16 cellular contexts compared by ENCODE assay signal in the genomic region with DNA sequence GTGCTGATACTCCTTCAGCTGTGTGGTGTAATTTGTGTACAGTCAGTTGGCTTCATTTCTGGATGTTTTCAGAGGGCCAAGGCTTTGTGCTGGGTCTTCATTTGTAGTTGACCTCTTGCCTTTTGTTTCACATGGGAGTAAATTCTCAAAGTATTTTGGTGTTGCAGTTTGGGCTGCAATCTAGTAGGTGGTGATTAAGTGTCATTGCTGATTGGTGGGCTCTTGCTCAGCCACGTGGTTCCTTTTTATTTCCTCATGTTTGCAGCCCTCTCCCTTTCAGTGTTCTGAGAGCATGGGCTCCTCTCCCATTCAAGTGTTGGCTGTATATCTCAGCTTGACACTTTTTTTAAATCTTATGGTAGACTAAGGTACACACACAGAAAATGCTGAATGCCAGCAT.
DNase-seq lines count a peak whose midpoint lies in the region; ATAC-seq, FAIRE-seq and TF ChIP-seq lines count a peak whose summit lies in the region.
"Had no signal": no experiment of that assay in that cellular context is flagged by ENCODE, and none has a peak within 500 bp of the region (broad histone marks: within the 10 kb centered on the region; RNA-seq: fewer than 3 reads in every experiment).

No MANE protein-coding gene starts in this region.

- no peak overlapping the region for H2BK12ac ChIP-seq in H1 (ENCODE audit: low read depth, low read length)

- DNase-seq in ELR (ENCODE audit: low read depth) (peak; percentile 56), NAMALWA (ENCODE audit: low spot score) (peak; percentile 66), H1 (ENCODE audit: low read depth in 1 of 2, low spot score in 2 of 2) (no peak), neural progenitor cell (ENCODE audit: low spot score) (no peak), NK-92 (lab: John Stamatoyannopoulos, UW; ENCODE audit: unreplicated experiment) (no peak)
- no peak for DNase-seq in activated CD4-positive, alpha-beta memory T cell treated with anti-CD3 and anti-CD28 coated beads for 36 hours
- DNase-seq: activated CD8-positive, alpha-beta memory T cell treated with anti-CD3 and anti-CD28 coated beads, Interleukin-2, amount 50 U/mL, for 48 hours; activated naive CD8-positive, alpha-beta T cell treated with anti-CD3 and anti-CD28 coated beads, Interleukin-2, amount 50 U/mL, for 24 hours; DMS153; H7; left lung; NCI-H2171; RPMI8226; tibial artery had no signal

- no peak overlapping the region for H4K8ac ChIP-seq in H1 (ENCODE audit: extremely low read depth, insufficient read depth, low read length)

- H3K36me3 Mint-ChIP-seq in neural progenitor cell: no peaks in the 10 kb centered on the region
- peaks cover 2% of the 10 kb centered on the region for H3K36me3 Mint-ChIP-seq in activated CD4-positive, alpha-beta memory T cell treated with anti-CD3 and anti-CD28 coated beads for 36 hours

- H3K79me2 ChIP-seq in H1 (ENCODE audit: control insufficient read depth in 1 of 2, insufficient read depth in 2 of 2, low read length in 2 of 2) (peaks cover 0 to 80% of the 10 kb centered on the region in 2 experiments; a peak in 2 of 4 replicates), neural progenitor cell (ENCODE audit: low read depth) (no peaks in the 10 kb centered on the region)

- CTCF ChIA-PET in H1 (lab: Charles Lee; ENCODE audit: partially characterized antibody): interaction anchor here (0.6 to 1.9 kb wide), 2 partner anchors 11 to 31 kb away, joined by 3 to 5 read pairs; no protein-coding TSS in a partner anchor
- CTCF ChIA-PET in activated CD4-positive, alpha-beta memory T cell treated with anti-CD3 and anti-CD28 coated beads for 36 hours (lab: Charles Lee): no interaction called here

- peak; percentile 19 for FAIRE-seq in H1 (lab: Jason Lieb, UNC)
- FAIRE-seq: GM12892 had no signal

- intact Hi-C loops in activated CD4-positive, alpha-beta memory T cell treated with anti-CD3 and anti-CD28 coated beads for 36 hours (cut with micrococcal nuclease): loop anchor here (5.0 to 10.0 kb wide), 2 partner anchors 87 to 495 kb away; no protein-coding TSS in a partner anchor

- no peak overlapping the region for H2AFZ ChIP-seq in H1 (ENCODE audit: low read length)
- no peak overlapping the region for H2AFZ ChIP-seq in neural progenitor cell (replicated peaks)

- peak in 1 of 2 experiments; percentile 18; a peak in 1 of 4 replicates for TF ChIP-seq RAD21 in H1 (IDR thresholded peaks at IDR 0.05 in 1 of 2, conservative IDR thresholded peaks at IDR 0.05 in 1 of 2; ENCODE audit: low read depth in 2 of 2, low read length in 2 of 2)

- no peaks in the 10 kb centered on the region for H3K27me3 Mint-ChIP-seq in neural progenitor cell (ENCODE audit: insufficient read depth, low read depth)
- peaks cover 12% of the 10 kb centered on the region for H3K27me3 Mint-ChIP-seq in activated CD4-positive, alpha-beta memory T cell treated with anti-CD3 and anti-CD28 coated beads for 36 hours

- no peaks in the 10 kb centered on the region; the same call in 1 of the 2 replicates for H3K79me1 ChIP-seq in H1 (ENCODE audit: low read depth, low read length)

- H3K9ac ChIP-seq in H1 (replicated peaks in 1 of 4; ENCODE audit: extremely low read depth in 1 of 4, low read depth in 3 of 4, low read length in 3 of 4): no peak overlapping the region; a peak in 1 of 7 replicates
- no peak overlapping the region for H3K9ac ChIP-seq in neural progenitor cell

- POLR2A ChIA-PET in H1 (lab: Charles Lee; ENCODE audit: partially characterized antibody): no interaction called here
- POLR2A ChIA-PET in activated CD4-positive, alpha-beta memory T cell treated with anti-CD3 and anti-CD28 coated beads for 36 hours (lab: Charles Lee): no interaction called here

- no peak overlapping the region for H3K23ac ChIP-seq in H1 (ENCODE audit: insufficient read length)

- H3K4me1 Mint-ChIP-seq in neural progenitor cell: no peaks in the 10 kb centered on the region
- peaks cover 4% of the 10 kb centered on the region for H3K4me1 Mint-ChIP-seq in activated CD4-positive, alpha-beta memory T cell treated with anti-CD3 and anti-CD28 coated beads for 36 hours (ENCODE audit: low read depth)

- no peak for ATAC-seq in HG03354 (IDR thresholded peaks at IDR 0.05; ENCODE audit: poor library complexity, severe bottlenecking, unreplicated experiment)
- ATAC-seq: activated naive CD8-positive, alpha-beta T cell treated with anti-CD3 and anti-CD28 coated beads, Interleukin-2, amount 50 U/mL, for 24 hours; left lung had no signal

- peaks cover 17% of the 10 kb centered on the region for H3K9me3 Mint-ChIP-seq in neural progenitor cell
- H3K9me3 Mint-ChIP-seq in activated CD4-positive, alpha-beta memory T cell treated with anti-CD3 and anti-CD28 coated beads for 36 hours: peaks cover 18% of the 10 kb centered on the region

- no peaks in the 10 kb centered on the region for H3K23me2 ChIP-seq in H1 (ENCODE audit: low read depth, low read length)

- no peak overlapping the region for H3K4ac ChIP-seq in H1 (replicated peaks; ENCODE audit: insufficient read length, low read depth, low read length)

- no peak for TF ChIP-seq POLR2A in H1 (IDR thresholded peaks at IDR 0.05; ENCODE audit: control extremely low read depth in 1 of 2, low read depth in 2 of 2, low read length in 2 of 2)

- no peak overlapping the region for H2BK20ac ChIP-seq in H1 (ENCODE audit: low read length)

- no peak overlapping the region for H3K18ac ChIP-seq in H1 (ENCODE audit: extremely low read depth, low read length)

- H3K56ac ChIP-seq in H1 (replicated peaks; ENCODE audit: insufficient read length, low read depth, low read length): no peak overlapping the region

- H3K14ac ChIP-seq in H1 (ENCODE audit: insufficient read length): no peak overlapping the region

- no peak overlapping the region for H2BK120ac ChIP-seq in H1 (replicated peaks; ENCODE audit: low read depth, low read length)

- H3K9me3 ChIP-seq in H1 (ENCODE audit: insufficient read depth in 2 of 2, low read depth in 1 of 2, low read length in 1 of 2) (peaks cover 18 to 30% of the 10 kb centered on the region in 2 experiments), neural progenitor cell (ENCODE audit: low read depth) (peaks cover 8% of the 10 kb centered on the region)

- no peak overlapping the region for H4K91ac ChIP-seq in H1 (replicated peaks; ENCODE audit: insufficient read length, low read length)

- H3K27me3 ChIP-seq in H1 (replicated peaks in 1 of 4; ENCODE audit: control insufficient read depth in 3 of 4, extremely low read depth in 1 of 4, insufficient read depth in 3 of 4, low read length in 3 of 4) (no peaks in the 10 kb centered on the region), neural progenitor cell (no peaks in the 10 kb centered on the region)
- H3K27me3 ChIP-seq: left lung, tibial artery had no signal

- H4K20me1 ChIP-seq in H1 (replicated peaks in 1 of 2; ENCODE audit: control insufficient read depth in 1 of 2, insufficient read depth in 2 of 2, low read length in 2 of 2): peaks cover 0 to 2% of the 10 kb centered on the region in 2 experiments
- H4K20me1 ChIP-seq in neural progenitor cell (ENCODE audit: low read depth): no peaks in the 10 kb centered on the region

- H3K4me3 Mint-ChIP-seq in neural progenitor cell: no peak overlapping the region
- H3K4me3 Mint-ChIP-seq in activated CD4-positive, alpha-beta memory T cell treated with anti-CD3 and anti-CD28 coated beads for 36 hours: no peak overlapping the region
- H3K4me3 Mint-ChIP-seq: activated naive CD8-positive, alpha-beta T cell treated with anti-CD3 and anti-CD28 coated beads, Interleukin-2, amount 50 U/mL, for 24 hours had no signal

- H3K4me1 ChIP-seq in H1 (replicated peaks in 1 of 4; ENCODE audit: control insufficient read depth in 3 of 4, insufficient read depth in 4 of 4, low read length in 3 of 4) (peaks cover 0 to 4% (median under 1%) of the 10 kb centered on the region in 4 experiments; a peak in 4 of 7 replicates), neural progenitor cell (no peaks in the 10 kb centered on the region)
- H3K4me1 ChIP-seq: left lung, tibial artery had no signal

- no peak overlapping the region for H2AK5ac ChIP-seq in H1 (ENCODE audit: low read depth, low read length)

- no peak for TF ChIP-seq EP300 in H1 (IDR thresholded peaks at IDR 0.05; ENCODE audit: borderline replicate concordance in 1 of 2, low read depth in 2 of 2, low read length in 2 of 2)

- H3K36me3 ChIP-seq in H1 (ENCODE audit: control insufficient read depth in 2 of 4, insufficient read depth in 4 of 4, low read length in 3 of 4) (peaks cover 0 to 16% (median 4%) of the 10 kb centered on the region in 4 experiments; a peak in 3 of 8 replicates), neural progenitor cell (no peaks in the 10 kb centered on the region)
- H3K36me3 ChIP-seq: left lung, tibial artery had no signal

- no peak overlapping the region for H3K27ac ChIP-seq in H1 (ENCODE audit: low read depth, low read length)
- H3K27ac ChIP-seq in neural progenitor cell: no peak overlapping the region
- H3K27ac ChIP-seq: left lung, tibial artery had no signal

- no peak overlapping the region for H4K5ac ChIP-seq in H1 (ENCODE audit: insufficient read length, low read depth, low read length)

- no peak overlapping the region for H2BK5ac ChIP-seq in H1 (ENCODE audit: low read depth, low read length)

- no peak overlapping the region for H3K4me3 ChIP-seq in H1 (ENCODE audit: extremely low read depth in 1 of 4, insufficient read depth in 2 of 4, low read depth in 3 of 4, low read length in 4 of 4)
- H3K4me3 ChIP-seq in neural progenitor cell: no peak overlapping the region
- H3K4me3 ChIP-seq: left lung, tibial artery had no signal

- H3K27ac Mint-ChIP-seq in neural progenitor cell: no peak overlapping the region
- H3K27ac Mint-ChIP-seq in activated CD4-positive, alpha-beta memory T cell treated with anti-CD3 and anti-CD28 coated beads for 36 hours: no peak overlapping the region
- H3K27ac Mint-ChIP-seq: activated naive CD8-positive, alpha-beta T cell treated with anti-CD3 and anti-CD28 coated beads, Interleukin-2, amount 50 U/mL, for 24 hours had no signal

- TF ChIP-seq CTCF in H1 (IDR thresholded peaks at IDR 0.05; ENCODE audit: control extremely low read depth in 1 of 3, insufficient read depth in 1 of 3, low read depth in 1 of 3, low read length in 3 of 3) (peak in 1 of 3 experiments; percentile 26; a peak in 1 of 4 replicates), neural progenitor cell (IDR thresholded peaks at IDR 0.05) (peak; percentile 15)

- no peak overlapping the region for H3K4me2 ChIP-seq in H1 (ENCODE audit: insufficient read depth in 1 of 2, low read depth in 2 of 2, low read length in 2 of 2)
- no peak overlapping the region for H3K4me2 ChIP-seq in neural progenitor cell

- no peak overlapping the region for H2BK15ac ChIP-seq in H1 (ENCODE audit: low read length)

- 80% methylated on average over 1 of the region's 1 CpG; no CpG with 5 or more reads in 1 of the 2 experiments for WGBS in H1 (ENCODE audit: extremely low coverage in 1 of 2, insufficient coverage in 1 of 2, insufficient read length in 1 of 2, insufficient replicate concordance in 2 of 2, low coverage in 1 of 2, low lambda C conversion rate in 2 of 2, missing lambda C conversion rate in 1 of 2), 2 experiments

- no peaks in the 10 kb centered on the region for H3F3A ChIP-seq in neural progenitor cell (ENCODE audit: low read depth)

TF ChIP-seq in H1, 55 proteins besides CTCF, POLR2A, EP300 and RAD21 (continues in another document):
- TF ChIP-seq TBP (IDR thresholded peaks at IDR 0.05; ENCODE audit: low read depth, low read length): no peak
- no peak for TF ChIP-seq GTF2F1 (IDR thresholded peaks at IDR 0.05; ENCODE audit: borderline replicate concordance, low read depth, low read length)
- no peak for TF ChIP-seq JUND (IDR thresholded peaks at IDR 0.05; ENCODE audit: low read length)

Comparison
In these comparisons a context has a peak if more than half of its experiments do, and no peak if none do; other contexts are left out.
1. DNase-seq: peak in ELR (single experiment) and NAMALWA (single experiment); none in H1 (0 of 2), neural progenitor cell (single experiment), NK-92 (single experiment) and activated CD4-positive, alpha-beta memory T cell treated with anti-CD3 and anti-CD28 coated beads for 36 hours (single experiment).